In genomic region chr19:42367929-42368328, GRCh38 we compare ENCODE assay signal across 2 cellular contexts.
TF ChIP-seq lines count a peak whose summit lies in the region.

No MANE protein-coding gene starts in this region.

TF ChIP-seq in H1, 55 proteins besides CTCF, POLR2A, EP300 and RAD21:
- TF ChIP-seq RXRA (IDR thresholded peaks at IDR 0.05; ENCODE audit: insufficient read depth, low read depth, low read length) = no peak
- TF ChIP-seq SP1 (IDR thresholded peaks at IDR 0.05; ENCODE audit: low read depth, low read length) = no peak
- TF ChIP-seq CBX8 (IDR thresholded peaks at IDR 0.05; ENCODE audit: borderline replicate concordance, low read depth, low read length) = no peak
- TF ChIP-seq HDAC2 (IDR thresholded peaks at IDR 0.05; ENCODE audit: borderline replicate concordance in 1 of 2, low read depth in 2 of 2, low read length in 2 of 2) = no peak
- no peak for TF ChIP-seq CBX5 (IDR thresholded peaks at IDR 0.05; ENCODE audit: low read depth, low read length)
- TF ChIP-seq JUND (IDR thresholded peaks at IDR 0.05; ENCODE audit: low read length) = no peak
- no peak for TF ChIP-seq TAF1 (IDR thresholded peaks at IDR 0.05; ENCODE audit: low read depth, low read length)
- TF ChIP-seq BACH1 (IDR thresholded peaks at IDR 0.05; ENCODE audit: low read length) = no peak
- TF ChIP-seq ZNF274 (IDR thresholded peaks at IDR 0.05; ENCODE audit: borderline replicate concordance, extremely low read depth, low read length) = no peak
- TF ChIP-seq CTBP2 (IDR thresholded peaks at IDR 0.05; ENCODE audit: borderline replicate concordance, insufficient read depth, insufficient read length, low read length) = no peak
- no peak for TF ChIP-seq NANOG (IDR thresholded peaks at IDR 0.05; ENCODE audit: insufficient read depth, low read depth, low read length, poor library complexity, severe bottlenecking)
- no peak for TF ChIP-seq ATF2 (IDR thresholded peaks at IDR 0.05; ENCODE audit: low read length)

TF ChIP-seq in SK-N-SH treated with all-trans-retinoic acid at 6 μM for 48 hours, 23 proteins besides CTCF, POLR2A, EP300 and RAD21:
- no peak for TF ChIP-seq BACH2 (CRISPR knock-in tag; IDR thresholded peaks at IDR 0.05; ENCODE audit: borderline replicate concordance)
- TF ChIP-seq, protein P1, sequence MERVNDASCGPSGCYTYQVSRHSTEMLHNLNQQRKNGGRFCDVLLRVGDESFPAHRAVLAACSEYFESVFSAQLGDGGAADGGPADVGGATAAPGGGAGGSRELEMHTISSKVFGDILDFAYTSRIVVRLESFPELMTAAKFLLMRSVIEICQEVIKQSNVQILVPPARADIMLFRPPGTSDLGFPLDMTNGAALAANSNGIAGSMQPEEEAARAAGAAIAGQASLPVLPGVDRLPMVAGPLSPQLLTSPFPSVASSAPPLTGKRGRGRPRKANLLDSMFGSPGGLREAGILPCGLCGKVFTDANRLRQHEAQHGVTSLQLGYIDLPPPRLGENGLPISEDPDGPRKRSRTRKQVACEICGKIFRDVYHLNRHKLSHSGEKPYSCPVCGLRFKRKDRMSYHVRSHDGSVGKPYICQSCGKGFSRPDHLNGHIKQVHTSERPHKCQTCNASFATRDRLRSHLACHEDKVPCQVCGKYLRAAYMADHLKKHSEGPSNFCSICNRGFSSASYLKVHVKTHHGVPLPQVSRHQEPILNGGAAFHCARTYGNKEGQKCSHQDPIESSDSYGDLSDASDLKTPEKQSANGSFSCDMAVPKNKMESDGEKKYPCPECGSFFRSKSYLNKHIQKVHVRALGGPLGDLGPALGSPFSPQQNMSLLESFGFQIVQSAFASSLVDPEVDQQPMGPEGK (CRISPR knock-in tag; IDR thresholded peaks at IDR 0.05; ENCODE audit: borderline replicate concordance) = no peak
- TF ChIP-seq ESRRG (CRISPR knock-in tag; IDR thresholded peaks at IDR 0.05) = no peak
- no peak for TF ChIP-seq CSDC2 (CRISPR knock-in tag; IDR thresholded peaks at IDR 0.05)
- TF ChIP-seq POU6F1 (CRISPR knock-in tag; IDR thresholded peaks at IDR 0.05; ENCODE audit: borderline replicate concordance, low read depth) = no peak
- TF ChIP-seq ZC3H10 (CRISPR knock-in tag; IDR thresholded peaks at IDR 0.05) = no peak
